ENCODE assay signal across 10 cellular contexts in the genomic region with DNA sequence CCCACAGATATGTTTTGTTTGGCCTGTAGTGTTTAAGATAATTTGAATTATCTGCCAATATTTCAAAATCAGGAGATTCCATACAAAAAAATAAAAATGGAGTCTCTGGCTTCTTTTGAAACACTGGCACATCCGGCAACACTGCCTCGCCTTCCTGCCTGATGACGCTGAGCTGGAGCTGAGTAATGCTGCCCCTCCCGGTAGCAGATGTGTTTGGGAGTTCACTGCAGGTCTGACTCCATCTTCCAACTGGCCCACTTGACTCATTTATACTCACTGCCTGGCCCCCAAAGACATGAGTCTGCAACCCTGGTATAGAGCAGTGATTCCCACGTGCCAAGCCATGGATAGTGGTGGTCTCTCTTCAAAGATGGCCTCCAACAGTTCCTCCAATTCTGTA. TPM values are rescaled to one million over a fixed set of nuclear protein-coding genes. Genes with fewer than 3 reads are reported as not detected.
DNase-seq lines count a peak whose midpoint lies in the region; ATAC-seq, FAIRE-seq and TF ChIP-seq lines count a peak whose summit lies in the region.
"Had no signal": no experiment of that assay in that cellular context is flagged by ENCODE, and none has a peak within 500 bp of the region (broad histone marks: within the 10 kb centered on the region; RNA-seq: fewer than 3 reads in every experiment).

No MANE protein-coding gene starts in this region.

- intact Hi-C loops in prostate gland (cut with DNase I), result no loop called here

- no peaks in the 10 kb centered on the region for H3K27me3 ChIP-seq in prostate gland (replicated peaks; ENCODE audit: insufficient read depth)

- FAIRE-seq in RCC 7860 (lab: Jason Lieb, UNC), result no peak

- no peak for TF ChIP-seq CTCF in prostate gland (IDR thresholded peaks at IDR 0.05)

- 86% methylated on average over 5 of the region's 5 CpGs for WGBS in prostate gland

- H3K27ac ChIP-seq in prostate gland, result no peak overlapping the region

- H3K36me3 ChIP-seq in prostate gland, result no peaks in the 10 kb centered on the region

- in situ Hi-C loops in G401 (cut with HindIII; ENCODE audit: low sequenced_read_pairs), result no loop called here

- peak; percentile 96 for ATAC-seq in esophagus mucosa

- H3K9me3 ChIP-seq in prostate gland, result no peaks in the 10 kb centered on the region

- TF ChIP-seq POLR2A in prostate gland (IDR thresholded peaks at IDR 0.05), result no peak

- DNase-seq in ELR (ENCODE audit: low read depth), result peak; percentile 98
- DNase-seq in RCC 7860 (ENCODE audit: low spot score), result peak; percentile 49
- DNase-seq in pulmonary artery endothelial cell (ENCODE audit: low read depth, low spot score), result peak; percentile 45
- no peak for DNase-seq in midbrain (lab: John Stamatoyannopoulos, UW)
- no peak for DNase-seq in prostate gland (ENCODE audit: low spot score)
- no peak for DNase-seq in NCI-H187 treated with DMSO at 0.1 percent for 48 hours (lab: John Stamatoyannopoulos, UW)
- DNase-seq in G401 (ENCODE audit: low spot score), result no peak
- DNase-seq: activated CD4-positive, CD25-positive, alpha-beta regulatory T cell; activated naive CD8-positive, alpha-beta T cell treated with anti-CD3 and anti-CD28 coated beads for 36 hours had no signal

- H3K4me3 ChIP-seq in prostate gland, result no peak overlapping the region

- no peaks in the 10 kb centered on the region for H3K4me1 ChIP-seq in prostate gland (replicated peaks)

RNA-seq across cellular contexts. Expression of a gene that starts 7.4 kb away (rescaled TPM):
- total RNA-seq in esophagus mucosa (14.5 TPM), pulmonary artery endothelial cell (15.8 and 29.7 TPM in 2 replicates), prostate gland (10 to 100 TPM in 1 of 2 donors, 1 to 10 TPM in 1; 2.6 to 13.1 TPM)
- 11.3 and 27.2 TPM in 2 replicates for total RNA-seq in G401 (2014; rRNA removed; shearing (Covaris generic))

Comparison
In these comparisons a context has a peak if more than half of its experiments do, and no peak if none do; other contexts are left out.
1. DNase-seq: peak in ELR (single experiment), RCC 7860 (single experiment) and pulmonary artery endothelial cell (single experiment); none in midbrain (single experiment), prostate gland (single experiment), NCI-H187 treated with DMSO at 0.1 percent for 48 hours (single experiment) and G401 (single experiment).